ENCODE assay signal across 10 cellular contexts in genomic region chr9:88198346-88198807, GRCh38.
DNase-seq lines count a peak whose midpoint lies in the region; ATAC-seq and TF ChIP-seq lines count a peak whose summit lies in the region.
"Had no signal": no experiment of that assay in that cellular context is flagged by ENCODE, and none has a peak within 500 bp of the region (broad histone marks: within the 10 kb centered on the region; RNA-seq: fewer than 3 reads in every experiment).

No MANE protein-coding gene starts in this region.

- no peak for ATAC-seq in GM21447 (IDR thresholded peaks at IDR 0.05; ENCODE audit: unreplicated experiment)
- no peak for ATAC-seq in HG03139 (IDR thresholded peaks at IDR 0.05; ENCODE audit: unreplicated experiment)
- no peak for ATAC-seq in GM18907 (IDR thresholded peaks at IDR 0.05; ENCODE audit: unreplicated experiment)

- DNase-seq in EH (ENCODE audit: low read depth): peak; percentile 75
- DNase-seq in OCI-LY7 (ENCODE audit: low spot score): peak; percentile 4
- DNase-seq in epithelial cell of prostate (ENCODE audit: low read depth, low spot score): no peak
- peak; percentile 65 for DNase-seq in renal cortical epithelial cell (ENCODE audit: low read depth)
- no peak for DNase-seq in SKM-1 (lab: John Stamatoyannopoulos, UW; ENCODE audit: unreplicated experiment)
- DNase-seq: activated effector memory CD4-positive, alpha-beta T cell treated with Interleukin-2 at 50 U/mL for 16 hours had no signal

- no TSS peak for BruUV-seq in OCI-LY7 (replicated peaks; lab: Mats Ljungman, UMichigan)

- POLR2A ChIA-PET in OCI-LY7 (lab: Charles Lee): interaction anchor here (0.5 kb wide), 1 partner anchor 701 kb away, joined by 3 read pairs; no protein-coding TSS in a partner anchor

- H3K27ac ChIP-seq in OCI-LY7 (ENCODE audit: low read depth, low read length, poor library complexity, severe bottlenecking) (no peak overlapping the region), epithelial cell of prostate (peak overlapping the region; percentile 92)
- H3K27ac ChIP-seq: HL-60 had no signal

- CTCF ChIA-PET in OCI-LY7 (lab: Charles Lee; ENCODE audit: unreplicated experiment): no interaction called here

- H3K9me3 ChIP-seq in OCI-LY7 (ENCODE audit: low read length): no peaks in the 10 kb centered on the region

- H3K79me2 ChIP-seq in OCI-LY7 (ENCODE audit: insufficient read depth, low read depth, low read length): no peaks in the 10 kb centered on the region

- no peaks in the 10 kb centered on the region for H4K20me1 ChIP-seq in OCI-LY7 (ENCODE audit: insufficient read depth, low read length)

- H2AFZ ChIP-seq in OCI-LY7 (ENCODE audit: low read length): peak overlapping the region; percentile 79

- H3K4me3 ChIP-seq in OCI-LY7 (ENCODE audit: low read depth, low read length, poor library complexity, severe bottlenecking): peak overlapping the region; percentile 22

- TF ChIP-seq CTCF in OCI-LY7 (conservative IDR thresholded peaks at IDR 0.05; ENCODE audit: low read length): no peak

- H3K4me2 ChIP-seq in OCI-LY7 (ENCODE audit: low read length): 0 out of 2 replicates have a peak overlapping the region, but pooled peaks have one; percentile 19

- H3K9me2 ChIP-seq in OCI-LY7 (ENCODE audit: insufficient read depth, low read length): no peaks in the 10 kb centered on the region

- intact Hi-C loops in OCI-LY7 (cut with micrococcal nuclease; ENCODE audit: unreplicated experiment): no loop called here

- no peaks in the 10 kb centered on the region for H3K36me3 ChIP-seq in OCI-LY7 (ENCODE audit: insufficient read depth, low read length)

- H3K4me1 ChIP-seq in OCI-LY7 (ENCODE audit: insufficient read depth, low read length, poor library complexity, severe bottlenecking): no peaks in the 10 kb centered on the region

Comparison
In these comparisons a context has a peak if more than half of its experiments do, and no peak if none do; other contexts are left out.
1. DNase-seq: peak in EH (single experiment), OCI-LY7 (single experiment) and renal cortical epithelial cell (single experiment); none in epithelial cell of prostate (single experiment) and SKM-1 (single experiment).